ENCODE assay signal across 33 cellular contexts in genomic region chr9:115686069-115686468, GRCh38.
DNase-seq lines count a peak whose midpoint lies in the region; ATAC-seq, FAIRE-seq and TF ChIP-seq lines count a peak whose summit lies in the region.
"Had no signal": no experiment of that assay in that cellular context is flagged by ENCODE, and none has a peak within 500 bp of the region (broad histone marks: within the 10 kb centered on the region; RNA-seq: fewer than 3 reads in every experiment).

No MANE protein-coding gene starts in this region.

- intact Hi-C loops in HepG2 (cut with micrococcal nuclease; ENCODE audit: unreplicated experiment): no loop called here
- intact Hi-C loops in right lobe of liver (cut with DNase I): no loop called here
- intact Hi-C loops in IMR-90 (cut with micrococcal nuclease): no loop called here
- intact Hi-C loops in OCI-LY7 (cut with micrococcal nuclease; ENCODE audit: unreplicated experiment): no loop called here
- intact Hi-C loops in mammary epithelial cell (cut with micrococcal nuclease): no loop called here

- H3K56ac ChIP-seq in IMR-90 (ENCODE audit: extremely low read depth, insufficient read depth, low read length): no peak overlapping the region

- CTCF ChIA-PET in HepG2 (lab: Yijun Ruan, JAX; ENCODE audit: low intra/inter-chr PET ratio, low total read pairs): no interaction called here
- CTCF ChIA-PET in A549 (lab: Yijun Ruan, JAX): no interaction called here
- CTCF ChIA-PET in IMR-90 (lab: Yijun Ruan, JAX): no interaction called here
- CTCF ChIA-PET in OCI-LY7 (lab: Charles Lee; ENCODE audit: unreplicated experiment): no interaction called here
- CTCF ChIA-PET in mammary epithelial cell (lab: Charles Lee; ENCODE audit: low non-redundant PET): no interaction called here

- no peak overlapping the region for H3K14ac ChIP-seq in IMR-90 (replicated peaks; ENCODE audit: low read depth, low read length)

- no peaks in the 10 kb centered on the region for H3K4me1 ChIP-seq in HepG2 (ENCODE audit: insufficient read depth, low read length)
- H3K4me1 ChIP-seq in right lobe of liver: no peaks in the 10 kb centered on the region
- H3K4me1 ChIP-seq in A549: peaks cover 6% of the 10 kb centered on the region; the same call in 2 of the 3 replicates
- peaks cover 3% of the 10 kb centered on the region; the same call in 1 of the 2 replicates for H3K4me1 ChIP-seq in IMR-90 (ENCODE audit: control insufficient read depth, insufficient read depth, low read length)
- no peaks in the 10 kb centered on the region for H3K4me1 ChIP-seq in OCI-LY7 (ENCODE audit: insufficient read depth, low read length, poor library complexity, severe bottlenecking)
- peaks cover 11% of the 10 kb centered on the region for H3K4me1 ChIP-seq in mammary epithelial cell (ENCODE audit: insufficient read depth, low read length)
- H3K4me1 ChIP-seq: BE2C; BLaER1; BLaER1 treated with 17β-estradiol and CSF1 and Interleukin-3, amounts not matched to agents 10 nM and 100 nM; Caco-2 had no signal

- H3K9me2 ChIP-seq in OCI-LY7 (ENCODE audit: insufficient read depth, low read length): 0 out of 2 replicates have a peak, but pooled peaks cover 4% of the 10 kb centered on the region

- TF ChIP-seq POLR2A in HepG2 (IDR thresholded peaks at IDR 0.05; ENCODE audit: insufficient read depth in 1 of 2, low read depth in 2 of 2, low read length in 2 of 2): no peak
- no peak for TF ChIP-seq POLR2A in right lobe of liver (IDR thresholded peaks at IDR 0.05)
- no peak for TF ChIP-seq POLR2A in A549 (IDR thresholded peaks at IDR 0.05; ENCODE audit: low read length)
- no peak for TF ChIP-seq POLR2A in IMR-90 (IDR thresholded peaks at IDR 0.05; ENCODE audit: low read depth, low read length)

- no peak overlapping the region for H2BK20ac ChIP-seq in IMR-90 (ENCODE audit: low read depth, low read length)

- H4K91ac ChIP-seq in IMR-90 (ENCODE audit: insufficient read depth, low read depth, low read length): no peak overlapping the region

- no peak overlapping the region for H2AK9ac ChIP-seq in IMR-90 (replicated peaks; ENCODE audit: low read depth, low read length, poor library complexity)

- dilution Hi-C loops in IMR-90 (cut with HindIII; ENCODE audit: low sequenced_read_pairs, unreplicated experiment) (no loop called here), mammary epithelial cell (cut with HindIII; ENCODE audit: low sequenced_read_pairs) (no loop called here)

- H3K27me3 ChIP-seq in HepG2 (ENCODE audit: control insufficient read depth in 1 of 2, insufficient read depth in 2 of 2, low read length in 2 of 2) (no peaks in the 10 kb centered on the region), right lobe of liver (no peaks in the 10 kb centered on the region), IMR-90 (ENCODE audit: control insufficient read depth, insufficient read depth, low read length) (no peaks in the 10 kb centered on the region), mammary epithelial cell (ENCODE audit: insufficient read depth, low read length) (no peaks in the 10 kb centered on the region)
- H3K27me3 ChIP-seq: BE2C; BLaER1; BLaER1 treated with 17β-estradiol and CSF1 and Interleukin-3, amounts not matched to agents 10 nM and 100 nM had no signal

- in situ Hi-C loops in HepG2 (cut with HindIII; ENCODE audit: extremely low pct_ligation_motif_present, low pct_unique_long_range_greater_than_20kb) (no loop called here), IMR-90 (cut with MboI; ENCODE audit: low sequenced_read_pairs) (no loop called here), mammary epithelial cell (cut with MboI; ENCODE audit: low sequenced_read_pairs in 2 of 2) (loop anchor here in 1 of 2 donors (10.0 kb wide), 1 partner anchor 81 kb away; no protein-coding TSS in a partner anchor)

- ATAC-seq in HepG2 (no peak), right lobe of liver (no peak), A549 (no peak), IMR-90 (ENCODE audit: low read depth) (no peak)
- ATAC-seq: CD8-positive, alpha-beta T cell had no signal

- no TSS peak for BruUV-seq in HepG2 (replicated peaks; lab: Mats Ljungman, UMichigan)
- BruUV-seq in IMR-90 (replicated peaks; lab: Mats Ljungman, UMichigan): no TSS peak
- BruUV-seq in OCI-LY7 (replicated peaks; lab: Mats Ljungman, UMichigan): no TSS peak
- no TSS peak for BruUV-seq in mammary epithelial cell (replicated peaks; lab: Mats Ljungman, UMichigan)

- DNase-seq in HepG2 (ENCODE audit: low spot score) (no peak), right lobe of liver (no peak), A549 (ENCODE audit: low read depth in 1 of 2, low spot score in 1 of 2) (no peak), IMR-90 (no peak), fibroblast of mammary gland (ENCODE audit: low read depth) (peak; percentile 27), OCI-LY7 (ENCODE audit: low spot score) (no peak), DMS53 (lab: John Stamatoyannopoulos, UW) (no peak), mammary epithelial cell (no peak)
- DNase-seq: 8988T; ACHN; AML-193; BE2C; C1 segment of cervical spinal cord; Caco-2; Calu3; CD4-positive, alpha-beta memory T cell; CD4-positive, alpha-beta T cell; CD4-positive, CD25-positive, alpha-beta regulatory T cell; CD8-positive, alpha-beta memory T cell; CD8-positive, alpha-beta T cell; COR-L47; DMS 273 treated with DMSO at 0.1 percent for 48 hours; DMS153; DMS79; DMS79 treated with DMSO at 0.1 percent for 48 hours; DND-41; EL had no signal

- H2BK120ac ChIP-seq in IMR-90 (ENCODE audit: low read depth, low read length): no peak overlapping the region

- POLR2A ChIA-PET in HepG2 (lab: Yijun Ruan, JAX): no interaction called here
- POLR2A ChIA-PET in A549 (lab: Yijun Ruan, JAX): no interaction called here
- POLR2A ChIA-PET in IMR-90 (lab: Charles Lee; ENCODE audit: unreplicated experiment): no interaction called here
- POLR2A ChIA-PET in OCI-LY7 (lab: Charles Lee): no interaction called here

- peaks cover 5% of the 10 kb centered on the region; the same call in 1 of the 2 replicates for H3K9me1 ChIP-seq in IMR-90 (ENCODE audit: insufficient read depth, low read length)

- TF ChIP-seq EP300 in HepG2 (IDR thresholded peaks at IDR 0.05; ENCODE audit: low read depth in 2 of 2, low read length in 2 of 2) (no peak), HepG2 (CRISPR knock-in tag; IDR thresholded peaks at IDR 0.05; ENCODE audit: borderline replicate concordance) (no peak), A549 (IDR thresholded peaks at IDR 0.05) (no peak)

- TF ChIP-seq RAD21 in HepG2 (CRISPR knock-in tag; IDR thresholded peaks at IDR 0.05) (no peak), A549 (conservative IDR thresholded peaks at IDR 0.05 in 1 of 2, IDR thresholded peaks at IDR 0.05 in 1 of 2) (no peak), IMR-90 (IDR thresholded peaks at IDR 0.05; ENCODE audit: low read length) (no peak)

- H3K9ac ChIP-seq in HepG2 (ENCODE audit: insufficient read depth, low read depth, low read length) (no peak overlapping the region), IMR-90 (ENCODE audit: low read depth, low read length) (no peak overlapping the region), mammary epithelial cell (ENCODE audit: insufficient read depth, low read length) (no peak overlapping the region)
- H3K9ac ChIP-seq: BLaER1; BLaER1 treated with 17β-estradiol and CSF1 and Interleukin-3, amounts not matched to agents 10 nM and 100 nM had no signal

- no peak overlapping the region for H3K23ac ChIP-seq in IMR-90 (ENCODE audit: low read depth, low read length)

- no peak overlapping the region for H3K18ac ChIP-seq in IMR-90 (ENCODE audit: low read depth, low read length)

- H3K79me1 ChIP-seq in IMR-90 (ENCODE audit: low read depth in 1 of 2, low read length in 2 of 2): no peaks in the 10 kb centered on the region

- H3K4me3 ChIP-seq in HepG2 (replicated peaks in 1 of 3; ENCODE audit: insufficient read depth in 1 of 3, low read depth in 2 of 3, low read length in 3 of 3): no peak overlapping the region
- H3K4me3 ChIP-seq in right lobe of liver: no peak overlapping the region
- H3K4me3 ChIP-seq in A549: no peak overlapping the region
- H3K4me3 ChIP-seq in IMR-90 (ENCODE audit: insufficient read depth, low read depth, low read length): no peak overlapping the region
- H3K4me3 ChIP-seq in fibroblast of mammary gland (ENCODE audit: control insufficient read depth, low read depth, low read length): no peak overlapping the region
- no peak overlapping the region for H3K4me3 ChIP-seq in OCI-LY7 (ENCODE audit: low read depth, low read length, poor library complexity, severe bottlenecking)
- H3K4me3 ChIP-seq in mammary epithelial cell (replicated peaks in 1 of 3; ENCODE audit: insufficient read depth in 1 of 3, low read depth in 2 of 3, low read length in 3 of 3): no peak overlapping the region
- H3K4me3 ChIP-seq: BLaER1; BLaER1 treated with 17β-estradiol and CSF1 and Interleukin-3, amounts not matched to agents 10 nM and 100 nM had no signal

- H2BK15ac ChIP-seq in IMR-90 (ENCODE audit: low read depth, low read length): no peak overlapping the region

- H3K4me2 ChIP-seq in HepG2 (ENCODE audit: low read depth, low read length) (no peak overlapping the region), A549 (no peak overlapping the region), IMR-90 (ENCODE audit: low read depth, low read length) (no peak overlapping the region), OCI-LY7 (ENCODE audit: low read length) (no peak overlapping the region), mammary epithelial cell (ENCODE audit: insufficient read depth, low read depth, low read length) (no peak overlapping the region)
- H3K4me2 ChIP-seq: BLaER1; BLaER1 treated with 17β-estradiol and CSF1 and Interleukin-3, amounts not matched to agents 10 nM and 100 nM had no signal

- H3K79me2 ChIP-seq in HepG2 (ENCODE audit: insufficient read depth, low read length) (no peaks in the 10 kb centered on the region), OCI-LY7 (ENCODE audit: insufficient read depth, low read depth, low read length) (no peaks in the 10 kb centered on the region), mammary epithelial cell (ENCODE audit: insufficient read depth, low read length) (no peaks in the 10 kb centered on the region)

- no peak overlapping the region for H3K27ac ChIP-seq in HepG2 (ENCODE audit: extremely low read length, insufficient read depth, low read length)
- H3K27ac ChIP-seq in right lobe of liver: no peak overlapping the region
- no peak overlapping the region; a peak in 1 of 6 replicates for H3K27ac ChIP-seq in A549
- H3K27ac ChIP-seq in IMR-90 (ENCODE audit: insufficient read depth, low read length): no peak overlapping the region
- no peak overlapping the region for H3K27ac ChIP-seq in OCI-LY7 (ENCODE audit: low read depth, low read length, poor library complexity, severe bottlenecking)
- no peak overlapping the region for H3K27ac ChIP-seq in mammary epithelial cell (ENCODE audit: insufficient read depth, low read depth, low read length)
- H3K27ac ChIP-seq: 22Rv1; BLaER1; BLaER1 treated with 17β-estradiol and CSF1 and Interleukin-3, amounts not matched to agents 10 nM and 100 nM; C4-2B had no signal

- no peak overlapping the region for H2BK5ac ChIP-seq in IMR-90 (ENCODE audit: low read depth, low read length, poor library complexity, severe bottlenecking)

- H2AFZ ChIP-seq in HepG2 (ENCODE audit: low read length) (no peak overlapping the region), IMR-90 (replicated peaks; ENCODE audit: low read length, poor library complexity) (no peak overlapping the region), OCI-LY7 (ENCODE audit: low read length) (no peak overlapping the region), mammary epithelial cell (ENCODE audit: low read depth, low read length) (no peak overlapping the region)

- H3K9me3 ChIP-seq in HepG2 (ENCODE audit: low read length): no peaks in the 10 kb centered on the region
- H3K9me3 ChIP-seq in right lobe of liver: no peaks in the 10 kb centered on the region
- H3K9me3 ChIP-seq in A549: peaks cover 32% of the 10 kb centered on the region
- H3K9me3 ChIP-seq in IMR-90 (ENCODE audit: control insufficient read depth, insufficient read depth, low read length): no peaks in the 10 kb centered on the region
- H3K9me3 ChIP-seq in OCI-LY7 (ENCODE audit: low read length): no peaks in the 10 kb centered on the region
- H3K9me3 ChIP-seq in mammary epithelial cell (replicated peaks; ENCODE audit: insufficient read depth, low read length): no peaks in the 10 kb centered on the region
- H3K9me3 ChIP-seq: BE2C, BLaER1, Caco-2 had no signal

- FAIRE-seq in HepG2 (lab: Jason Lieb, UNC) (no peak), A549 (lab: Jason Lieb, UNC) (no peak)
- FAIRE-seq: A204.1, D721Med had no signal

- H3K4ac ChIP-seq in IMR-90 (ENCODE audit: low read depth, low read length): no peak overlapping the region

- H3K36me3 ChIP-seq in HepG2 (replicated peaks in 1 of 2; ENCODE audit: control insufficient read depth in 1 of 2, insufficient read depth in 2 of 2, low read length in 2 of 2) (no peaks in the 10 kb centered on the region), right lobe of liver (no peaks in the 10 kb centered on the region), IMR-90 (ENCODE audit: control insufficient read depth, insufficient read depth, low read length) (no peaks in the 10 kb centered on the region), OCI-LY7 (ENCODE audit: insufficient read depth, low read length) (no peaks in the 10 kb centered on the region), mammary epithelial cell (ENCODE audit: insufficient read depth, low read length) (no peaks in the 10 kb centered on the region)
- H3K36me3 ChIP-seq: BE2C; BLaER1; BLaER1 treated with 17β-estradiol and CSF1 and Interleukin-3, amounts not matched to agents 10 nM and 100 nM had no signal

- H4K8ac ChIP-seq in IMR-90 (ENCODE audit: low read depth in 2 of 2, low read length in 2 of 2): no peak overlapping the region

- H2AK5ac ChIP-seq in IMR-90 (ENCODE audit: low read depth, low read length): no peak overlapping the region

- no peaks in the 10 kb centered on the region for H4K20me1 ChIP-seq in HepG2 (ENCODE audit: insufficient read depth, low read length)
- H4K20me1 ChIP-seq in IMR-90 (ENCODE audit: insufficient read depth, low read length): no peaks in the 10 kb centered on the region
- H4K20me1 ChIP-seq in OCI-LY7 (ENCODE audit: insufficient read depth, low read length): no peaks in the 10 kb centered on the region
- no peaks in the 10 kb centered on the region for H4K20me1 ChIP-seq in mammary epithelial cell (ENCODE audit: insufficient read depth, low read length)
- H4K20me1 ChIP-seq: BLaER1; BLaER1 treated with 17β-estradiol and CSF1 and Interleukin-3, amounts not matched to agents 10 nM and 100 nM had no signal

- 4% methylated on average over 1 of the region's 1 CpG for WGBS in HepG2 (ENCODE audit: low lambda C conversion rate)
- 39% methylated on average over 1 of the region's 1 CpG for WGBS in right lobe of liver (ENCODE audit: insufficient coverage, low coverage, low lambda C conversion rate, missing lambda C conversion rate)
- WGBS in A549 (ENCODE audit: missing lambda C conversion rate): 47% methylated on average over 1 of the region's 1 CpG
- WGBS in IMR-90 (ENCODE audit: extremely low coverage in 2 of 2, insufficient read length in 1 of 2), 2 experiments: no CpG with 5 or more reads among the region's 1 CpG
- WGBS in mammary epithelial cell (ENCODE audit: low coverage, missing lambda C conversion rate): 88% methylated on average over 1 of the region's 1 CpG

- H4K5ac ChIP-seq in IMR-90 (ENCODE audit: low read depth, low read length): no peak overlapping the region

- TF ChIP-seq CTCF in HepG2 (CRISPR knock-in tag; IDR thresholded peaks at IDR 0.05) (no peak), right lobe of liver (IDR thresholded peaks at IDR 0.05) (no peak), A549 (IDR thresholded peaks at IDR 0.05) (no peak), IMR-90 (conservative IDR thresholded peaks at IDR 0.05; ENCODE audit: low read depth, low read length) (no peak), fibroblast of mammary gland (conservative IDR thresholded peaks at IDR 0.05; ENCODE audit: control insufficient read depth, insufficient read depth, low read depth, low read length) (no peak), OCI-LY7 (conservative IDR thresholded peaks at IDR 0.05; ENCODE audit: low read length) (no peak), mammary epithelial cell (conservative IDR thresholded peaks at IDR 0.05 in 1 of 2, IDR thresholded peaks at IDR 0.05 in 1 of 2; ENCODE audit: extremely low read depth in 1 of 2, insufficient read depth in 1 of 2, low read depth in 1 of 2, low read length in 2 of 2) (no peak)

Comparison
In these comparisons a context has a peak if more than half of its experiments do, and no peak if none do; other contexts are left out.
1. Of the 38 proteins assayed by ChIP-seq in both HepG2 and A549: peak only in HepG2: none; only in A549: MAFK; in both: NFE2L2; in neither: 36.